Comparison of ENCODE assay signal across 9 cellular contexts in the genomic region with DNA sequence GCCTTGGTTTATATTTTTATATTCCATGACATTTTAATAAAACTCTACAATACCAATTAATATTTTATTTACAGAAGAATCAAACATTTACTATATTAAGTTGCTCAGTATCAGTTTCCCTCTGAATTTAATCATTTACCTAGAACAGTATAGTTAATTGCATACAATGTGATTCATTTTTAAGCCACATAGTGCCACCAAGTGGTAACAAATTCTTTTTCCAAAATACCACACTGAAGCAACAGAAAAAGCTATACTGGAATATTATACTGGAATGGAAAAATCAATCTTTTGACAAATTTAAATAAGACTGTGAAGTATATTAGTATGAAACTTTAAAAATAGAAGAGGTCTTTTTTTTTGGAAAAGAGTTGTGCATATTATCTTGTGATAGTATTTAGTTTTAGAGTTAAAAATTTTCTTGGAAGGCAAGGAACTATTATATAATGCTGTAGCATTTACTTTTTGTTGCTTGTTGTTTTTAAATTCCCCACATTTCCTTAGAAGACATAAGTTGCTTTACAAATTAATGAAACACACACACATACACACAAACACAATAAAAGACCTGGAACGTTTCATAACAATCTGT. TPM values are rescaled to one million over a fixed set of nuclear protein-coding genes. Genes with fewer than 3 reads are reported as not detected.
DNase-seq lines count a peak whose midpoint lies in the region; ATAC-seq and TF ChIP-seq lines count a peak whose summit lies in the region.
"Had no signal": no experiment of that assay in that cellular context is flagged by ENCODE, and none has a peak within 500 bp of the region (broad histone marks: within the 10 kb centered on the region; RNA-seq: fewer than 3 reads in every experiment).

No MANE protein-coding gene starts in this region.

- H3K9ac ChIP-seq in HUES48 (ENCODE audit: low read depth, low read length) (no peak overlapping the region), liver (ENCODE audit: low read depth in 1 of 2, low read length in 2 of 2) (no peak overlapping the region)

- no peak for ATAC-seq in HG03139 (IDR thresholded peaks at IDR 0.05; ENCODE audit: unreplicated experiment)

- peak; percentile 74 to 77 for TF ChIP-seq RAD21 in liver (IDR thresholded peaks at IDR 0.05)

- H3K36me3 ChIP-seq in HUES48 (ENCODE audit: control insufficient read depth, insufficient read depth, low read length) = peaks cover 9% of the 10 kb centered on the region; the same call in 1 of the 2 replicates
- H3K36me3 ChIP-seq in liver (ENCODE audit: control insufficient read depth in 4 of 4, insufficient read depth in 3 of 4, low read depth in 1 of 4, low read length in 3 of 4) = no peaks in the 10 kb centered on the region

- 60% methylated on average over 1 of the region's 1 CpG for WGBS in liver

- TF ChIP-seq CTCF in WI38 (IDR thresholded peaks at IDR 0.05; ENCODE audit: low read depth, low read length) (peak; percentile 9; the same call in 1 of the 2 replicates), liver (IDR thresholded peaks at IDR 0.05; ENCODE audit: low read depth, low read length, missing input control) (peak; percentile 22)

- peak overlapping the region; percentile 9 for H3K27ac ChIP-seq in HUES48 (ENCODE audit: low read depth, low read length)
- no peak overlapping the region for H3K27ac ChIP-seq in liver (ENCODE audit: low read depth in 1 of 2, low read length in 2 of 2)
- H3K27ac ChIP-seq: HL-60 had no signal

- H3K4me1 ChIP-seq in HUES48 (ENCODE audit: control insufficient read depth, insufficient read depth, low read length) (0 out of 2 replicates have a peak, but pooled peaks cover 5% of the 10 kb centered on the region), liver (ENCODE audit: control insufficient read depth in 4 of 4, insufficient read depth in 4 of 4, low read length in 3 of 4) (peaks cover 0 to 10% (median 3%) of the 10 kb centered on the region in 4 donors)

- H3K4me3 ChIP-seq in HUES48 (ENCODE audit: low read depth, low read length) = no peak overlapping the region
- H3K4me3 ChIP-seq in WI38 (ENCODE audit: low read depth, low read length) = no peak overlapping the region
- H3K4me3 ChIP-seq in liver (ENCODE audit: low read depth in 1 of 3, low read length in 3 of 3) = no peak overlapping the region

- H3K9me3 ChIP-seq in HUES48 (ENCODE audit: control insufficient read depth, insufficient read depth, low read length) (no peaks in the 10 kb centered on the region), liver (ENCODE audit: control insufficient read depth in 4 of 4, low read length in 3 of 4) (no peaks in the 10 kb centered on the region)

- DNase-seq in DMS53 (lab: John Stamatoyannopoulos, UW) (peak; percentile 71), GDM1 (lab: John Stamatoyannopoulos, UW) (no peak), NCI-H2029 (lab: John Stamatoyannopoulos, UW) (no peak), DMS153 (lab: John Stamatoyannopoulos, UW) (no peak)

- no peaks in the 10 kb centered on the region for H3K27me3 ChIP-seq in HUES48 (ENCODE audit: control insufficient read depth, insufficient read depth, low read length)
- no peaks in the 10 kb centered on the region for H3K27me3 ChIP-seq in liver (ENCODE audit: control insufficient read depth in 4 of 4, insufficient read depth in 4 of 4, low read length in 3 of 4)

TF ChIP-seq in liver, 16 proteins besides CTCF, POLR2A, EP300 and RAD21:
- no peak for TF ChIP-seq TAF1 (conservative IDR thresholded peaks at IDR 0.05)

RNA-seq across cellular contexts. Expression of a gene that starts 57.3 kb away (rescaled TPM):
- total RNA-seq in liver = 10 to 100 TPM; 35.6 to 38.8 TPM
- 10 to 100 TPM in 1 of 2 donors, 1 to 10 TPM in 1; 6.8 to 18.7 TPM for polyA plus RNA-seq in liver
